Comparison of ENCODE assay signal across 10 cellular contexts in the genomic region with DNA sequence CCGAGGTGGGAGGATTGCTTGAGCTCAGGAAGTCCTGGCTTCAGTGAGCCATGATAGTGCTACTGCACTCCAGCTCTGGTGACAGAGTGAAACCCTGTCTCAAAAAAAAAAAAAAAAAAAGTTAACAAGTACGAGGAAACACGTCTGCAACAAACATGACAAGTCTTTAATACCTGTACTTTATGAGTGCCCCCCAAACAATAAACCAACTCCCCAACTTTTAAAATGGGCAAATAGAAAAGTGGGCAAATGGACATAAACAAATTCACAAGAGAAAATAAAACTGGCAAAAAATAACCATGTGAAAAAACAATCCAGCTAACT. TPM values are rescaled to one million over a fixed set of nuclear protein-coding genes. Genes with fewer than 3 reads are reported as not detected.
DNase-seq lines count a peak whose midpoint lies in the region; ATAC-seq and TF ChIP-seq lines count a peak whose summit lies in the region.
"Had no signal": no experiment of that assay in that cellular context is flagged by ENCODE, and none has a peak within 500 bp of the region (broad histone marks: within the 10 kb centered on the region; RNA-seq: fewer than 3 reads in every experiment).

No MANE protein-coding gene starts in this region.

- no peak for ATAC-seq in activated naive CD8-positive, alpha-beta T cell treated with anti-CD3 and anti-CD28 coated beads, Interleukin-2, amount 50 U/mL, for 24 hours
- ATAC-seq in HG02884 (IDR thresholded peaks at IDR 0.05; ENCODE audit: unreplicated experiment) (no peak), GM18868 (IDR thresholded peaks at IDR 0.05; ENCODE audit: unreplicated experiment) (no peak)

- TF ChIP-seq CTCF in spleen (IDR thresholded peaks at IDR 0.05 in 8 of 11, conservative IDR thresholded peaks at IDR 0.05 in 3 of 11) (no peak), sigmoid colon (IDR thresholded peaks at IDR 0.05) (no peak)

- TF ChIP-seq POLR2A in spleen (IDR thresholded peaks at IDR 0.05) (no peak), sigmoid colon (IDR thresholded peaks at IDR 0.05) (no peak)

- H3K27ac ChIP-seq in spleen (peak overlapping the region in 7 of 8 donors; percentile 59 to 99 (median 97)), sigmoid colon (peak overlapping the region in 2 of 4 donors; percentile 92 to 94)

- H3K9me3 ChIP-seq in spleen (no peaks in the 10 kb centered on the region), sigmoid colon (no peaks in the 10 kb centered on the region)
- H3K9me3 ChIP-seq: left ventricle myocardium inferior had no signal

- TF ChIP-seq EP300 in sigmoid colon (IDR thresholded peaks at IDR 0.05) = no peak

- intact Hi-C loops in spleen (cut with DNase I; ENCODE audit: low total_unique reads) (no loop called here), sigmoid colon (cut with DNase I) (loop anchor here (5.0 kb wide), 1 partner anchor 40 kb away; a partner anchor contains a TSS)

- peaks cover 32% of the 10 kb centered on the region for H3K4me1 Mint-ChIP-seq in T-helper 1 cell treated with Interleukin-12 subunit alpha and Interleukin-12 subunit beta and Interleukin-4 antibody, amounts not matched to agents 30 μg/mL and 1 μg/mL, for 36 hours (ENCODE audit: low read depth)
- H3K4me1 Mint-ChIP-seq in activated naive CD8-positive, alpha-beta T cell treated with anti-CD3 and anti-CD28 coated beads, Interleukin-2, amount 50 U/mL, for 24 hours = peaks cover 48% of the 10 kb centered on the region

- peaks cover 0 to 25% (median 16%) of the 10 kb centered on the region in 6 donors for H3K36me3 ChIP-seq in spleen
- peaks cover 0 to 23% (median 7%) of the 10 kb centered on the region in 4 donors for H3K36me3 ChIP-seq in sigmoid colon

- H3K4me3 Mint-ChIP-seq in T-helper 1 cell treated with Interleukin-12 subunit alpha and Interleukin-12 subunit beta and Interleukin-4 antibody, amounts not matched to agents 30 μg/mL and 1 μg/mL, for 36 hours = peak overlapping the region; percentile 9
- H3K4me3 Mint-ChIP-seq in activated naive CD8-positive, alpha-beta T cell treated with anti-CD3 and anti-CD28 coated beads, Interleukin-2, amount 50 U/mL, for 24 hours = peak overlapping the region; percentile 40

- H3K27me3 Mint-ChIP-seq in T-helper 1 cell treated with Interleukin-12 subunit alpha and Interleukin-12 subunit beta and Interleukin-4 antibody, amounts not matched to agents 30 μg/mL and 1 μg/mL, for 36 hours (ENCODE audit: low read depth) = no peaks in the 10 kb centered on the region
- H3K27me3 Mint-ChIP-seq in activated naive CD8-positive, alpha-beta T cell treated with anti-CD3 and anti-CD28 coated beads, Interleukin-2, amount 50 U/mL, for 24 hours = no peaks in the 10 kb centered on the region

- 27 to 44% (median 38%) methylated on average over 3 of the region's 3 CpGs for WGBS in spleen, 5 donors
- WGBS in sigmoid colon, 2 donors = 13 to 41% methylated on average over 3 of the region's 3 CpGs

- H3K36me3 Mint-ChIP-seq in T-helper 1 cell treated with Interleukin-12 subunit alpha and Interleukin-12 subunit beta and Interleukin-4 antibody, amounts not matched to agents 30 μg/mL and 1 μg/mL, for 36 hours (ENCODE audit: low read depth) = peaks cover 3% of the 10 kb centered on the region
- peaks cover 7% of the 10 kb centered on the region for H3K36me3 Mint-ChIP-seq in activated naive CD8-positive, alpha-beta T cell treated with anti-CD3 and anti-CD28 coated beads, Interleukin-2, amount 50 U/mL, for 24 hours (ENCODE audit: low read depth)

- peaks cover 27 to 93% (median 73%) of the 10 kb centered on the region in 6 donors for H3K4me1 ChIP-seq in spleen
- peaks cover 0 to 37% (median 30%) of the 10 kb centered on the region in 4 donors for H3K4me1 ChIP-seq in sigmoid colon

- no peaks in the 10 kb centered on the region for H3K9me3 Mint-ChIP-seq in T-helper 1 cell treated with Interleukin-12 subunit alpha and Interleukin-12 subunit beta and Interleukin-4 antibody, amounts not matched to agents 30 μg/mL and 1 μg/mL, for 36 hours
- no peaks in the 10 kb centered on the region for H3K9me3 Mint-ChIP-seq in activated naive CD8-positive, alpha-beta T cell treated with anti-CD3 and anti-CD28 coated beads, Interleukin-2, amount 50 U/mL, for 24 hours

- H3K4me3 ChIP-seq in spleen (no peak overlapping the region), sigmoid colon (no peak overlapping the region)

- DNase-seq in T-helper 1 cell (no peak), NAMALWA (ENCODE audit: low spot score) (peak; percentile 70), spleen (no peak), sigmoid colon (no peak)
- DNase-seq in activated naive CD8-positive, alpha-beta T cell treated with anti-CD3 and anti-CD28 coated beads, Interleukin-2, amount 50 U/mL, for 24 hours = no peak
- DNase-seq: left ventricle myocardium inferior, right cardiac atrium had no signal

- no peak overlapping the region for H3K27ac Mint-ChIP-seq in T-helper 1 cell treated with Interleukin-12 subunit alpha and Interleukin-12 subunit beta and Interleukin-4 antibody, amounts not matched to agents 30 μg/mL and 1 μg/mL, for 36 hours
- no peak overlapping the region for H3K27ac Mint-ChIP-seq in activated naive CD8-positive, alpha-beta T cell treated with anti-CD3 and anti-CD28 coated beads, Interleukin-2, amount 50 U/mL, for 24 hours

- H3K27me3 ChIP-seq in spleen (replicated peaks in 1 of 7) (no peaks in the 10 kb centered on the region), sigmoid colon (no peaks in the 10 kb centered on the region)

RNA-seq across cellular contexts. Expression of a gene that starts 1.5 kb away (rescaled TPM):
- total RNA-seq in spleen (100 to 1,000 TPM in 6 of 7 donors, 10 to 100 TPM in 1; 99.3 to 126 (median 114) TPM), sigmoid colon (10 to 100 TPM; 56.3 to 63.7 (median 57.0) TPM)
- polyA plus RNA-seq in spleen (10 to 100 TPM; 47.9 to 75.7 (median 55.0) TPM), sigmoid colon (100 to 1,000 TPM in 1 of 3 donors, 10 to 100 TPM in 2; 50.9 to 131 (median 52.3) TPM)

RNA-seq across cellular contexts. Expression of a gene that starts 12.0 kb away (rescaled TPM):
- total RNA-seq in spleen (1 to 10 TPM; 2.2 to 5.7 (median 4.5) TPM), sigmoid colon (10 to 100 TPM in 1 of 4 donors, 1 to 10 TPM in 3; 6.1 to 10.7 (median 6.9) TPM)
- polyA plus RNA-seq in spleen (1 to 10 TPM; 2.0 to 2.9 (median 2.6) TPM), sigmoid colon (1 to 10 TPM; 3.0 to 6.1 (median 5.4) TPM)

RNA-seq across cellular contexts. Expression of a gene that starts 25.7 kb away (rescaled TPM):
- 100 to 1,000 TPM in 3 of 7 donors, 10 to 100 TPM in 4; 39.7 to 117 (median 83.6) TPM for total RNA-seq in spleen
- polyA plus RNA-seq in spleen = 100 to 1,000 TPM; 165 to 292 (median 176) TPM
- 100 to 1,000 TPM; 257 to 447 (median 388) TPM for total RNA-seq in sigmoid colon
- polyA plus RNA-seq in sigmoid colon = 100 to 1,000 TPM in 2 of 3 donors, 10 to 100 TPM in 1; 28.9 to 289 (median 132) TPM

RNA-seq across cellular contexts. Expression of a gene that starts 43.8 kb away (rescaled TPM):
- total RNA-seq in spleen (10 to 100 TPM in 4 of 7 donors, 1 to 10 TPM in 3; 6.6 to 18.6 (median 10.8) TPM), sigmoid colon (10 to 100 TPM in 1 of 4 donors, 1 to 10 TPM in 3; 2.9 to 13.3 (median 8.3) TPM)
- polyA plus RNA-seq in spleen (1 to 10 TPM in 2 of 3 donors, under 1 TPM in 1; 0.78 to 2.6 (median 1.6) TPM), sigmoid colon (10 to 100 TPM in 1 of 3 donors, 1 to 10 TPM in 2; 3.6 to 12.4 (median 5.3) TPM)

RNA-seq across cellular contexts. Expression of a gene that starts 44.0 kb away (rescaled TPM):
- total RNA-seq in spleen (10 to 100 TPM in 5 of 7 donors, 1 to 10 TPM in 2; 7.4 to 21.7 (median 14.3) TPM), sigmoid colon (10 to 100 TPM; 10.3 to 14.0 (median 11.0) TPM)
- polyA plus RNA-seq in spleen (10 to 100 TPM in 1 of 3 donors, 1 to 10 TPM in 2; 4.2 to 12.0 (median 7.3) TPM), sigmoid colon (10 to 100 TPM in 2 of 3 donors, 1 to 10 TPM in 1; 4.4 to 18.6 (median 10.8) TPM)
